Comparison of ENCODE assay signal across 24 cellular contexts in genomic region chr15:89075121-89075640, GRCh38. TPM values are rescaled to one million over a fixed set of nuclear protein-coding genes. Genes with fewer than 3 reads are reported as not detected.
DNase-seq lines count a peak whose midpoint lies in the region; ATAC-seq, FAIRE-seq and TF ChIP-seq lines count a peak whose summit lies in the region.
"Had no signal": no experiment of that assay in that cellular context is flagged by ENCODE, and none has a peak within 500 bp of the region (broad histone marks: within the 10 kb centered on the region; RNA-seq: fewer than 3 reads in every experiment).

No MANE protein-coding gene starts in this region.

- no peak overlapping the region for H3K4me2 ChIP-seq in mammary epithelial cell (ENCODE audit: insufficient read depth, low read depth, low read length)

- no peak overlapping the region for H3K4me3 Mint-ChIP-seq in MCF 10A (ENCODE audit: unreplicated experiment)
- H3K4me3 Mint-ChIP-seq in osteocyte (ENCODE audit: unreplicated experiment) = no peak overlapping the region
- no peak overlapping the region for H3K4me3 Mint-ChIP-seq in effector memory CD8-positive, alpha-beta T cell
- H3K4me3 Mint-ChIP-seq: CD8-positive, alpha-beta memory T cell had no signal

- intact Hi-C loops in mammary epithelial cell (cut with micrococcal nuclease) = no loop called here
- intact Hi-C loops in MCF 10A (cut with micrococcal nuclease) = no loop called here

- H3K4me3 ChIP-seq in mammary epithelial cell (replicated peaks in 1 of 3; ENCODE audit: insufficient read depth in 1 of 3, low read depth in 2 of 3, low read length in 3 of 3) = no peak overlapping the region
- no peak overlapping the region for H3K4me3 ChIP-seq in bronchial epithelial cell (ENCODE audit: low read depth, low read length)
- H3K4me3 ChIP-seq: BLaER1, SJSA1 had no signal

- no peak overlapping the region for H3K27ac ChIP-seq in mammary epithelial cell (ENCODE audit: insufficient read depth, low read depth, low read length)
- H3K27ac ChIP-seq: 22Rv1, BLaER1, SJSA1 had no signal

- 0% methylated on average over 1 of the region's 4 CpGs for WGBS in mammary epithelial cell (ENCODE audit: low coverage, missing lambda C conversion rate)

- H3K4me1 ChIP-seq in mammary epithelial cell (ENCODE audit: insufficient read depth, low read length) = peaks cover 14% of the 10 kb centered on the region
- H3K4me1 ChIP-seq: SJSA1 had no signal

- dilution Hi-C loops in mammary epithelial cell (cut with HindIII; ENCODE audit: low sequenced_read_pairs) = no loop called here

- H3K9me3 ChIP-seq in mammary epithelial cell (replicated peaks; ENCODE audit: insufficient read depth, low read length) = no peaks in the 10 kb centered on the region
- H3K9me3 ChIP-seq: BLaER1, SJSA1 had no signal

- H3K4me1 Mint-ChIP-seq in MCF 10A (ENCODE audit: insufficient read depth, unreplicated experiment) (peaks cover 8% of the 10 kb centered on the region), osteocyte (ENCODE audit: unreplicated experiment) (no peaks in the 10 kb centered on the region)
- no peaks in the 10 kb centered on the region for H3K4me1 Mint-ChIP-seq in effector memory CD8-positive, alpha-beta T cell (ENCODE audit: low read depth in 2 of 2)
- H3K4me1 Mint-ChIP-seq: CD8-positive, alpha-beta memory T cell had no signal

- no peaks in the 10 kb centered on the region for H3K79me2 ChIP-seq in mammary epithelial cell (ENCODE audit: insufficient read depth, low read length)

- H3K27me3 Mint-ChIP-seq in MCF 10A (ENCODE audit: insufficient read depth, unreplicated experiment) (no peaks in the 10 kb centered on the region), osteocyte (ENCODE audit: unreplicated experiment) (peaks cover 25% of the 10 kb centered on the region)
- peaks cover 0 to 29% of the 10 kb centered on the region in 2 donors for H3K27me3 Mint-ChIP-seq in effector memory CD8-positive, alpha-beta T cell

- ATAC-seq in effector memory CD8-positive, alpha-beta T cell (replicated peaks) = no peak
- ATAC-seq: Panc1, Right ventricle myocardium inferior had no signal

- POLR2A ChIA-PET in MCF 10A (lab: Yijun Ruan, JAX) = interaction anchor here (1.0 to 3.5 kb wide), 3 partner anchors 13 to 15 kb away, joined by 3 to 18 read pairs (median 3); partner anchors contain the start of gene ABHD2

- in situ Hi-C loops in mammary epithelial cell (cut with MboI; ENCODE audit: low sequenced_read_pairs in 2 of 2) (no loop called here), GM13976 (cut with MboI; ENCODE audit: low sequenced_read_pairs, unreplicated experiment) (no loop called here)

- peak; percentile 59 for DNase-seq in mammary epithelial cell
- no peak for DNase-seq in MCF 10A (ENCODE audit: unreplicated experiment)
- peak; percentile 83 for DNase-seq in bronchial epithelial cell (ENCODE audit: low read depth)
- peak; percentile 89 for DNase-seq in kidney tubule cell (ENCODE audit: low spot score)
- DNase-seq in osteocyte (ENCODE audit: extremely low spot score, unreplicated experiment) = no peak
- DNase-seq in effector memory CD8-positive, alpha-beta T cell = no peak
- no peak for DNase-seq in GM13976 (ENCODE audit: low spot score)
- DNase-seq in HuH-7.5 (ENCODE audit: low spot score) = no peak
- DNase-seq: ACHN; CD8-positive, alpha-beta memory T cell; MM.1S; NCI-H1048; NCI-H1417 treated with DMSO at 0.1 percent for 48 hours; NCI-H187 treated with DMSO at 0.1 percent for 48 hours; NCI-H2107 had no signal

- peak overlapping the region; percentile 45 for H2AFZ ChIP-seq in mammary epithelial cell (ENCODE audit: low read depth, low read length)

- H3K36me3 Mint-ChIP-seq in MCF 10A (ENCODE audit: insufficient read depth, unreplicated experiment) (no peaks in the 10 kb centered on the region), osteocyte (ENCODE audit: unreplicated experiment) (no peaks in the 10 kb centered on the region)
- H3K36me3 Mint-ChIP-seq in effector memory CD8-positive, alpha-beta T cell (ENCODE audit: insufficient read depth) = peaks cover 3% of the 10 kb centered on the region

- TF ChIP-seq CTCF in mammary epithelial cell (conservative IDR thresholded peaks at IDR 0.05 in 1 of 2, IDR thresholded peaks at IDR 0.05 in 1 of 2; ENCODE audit: extremely low read depth in 1 of 2, insufficient read depth in 1 of 2, low read depth in 1 of 2, low read length in 2 of 2) = no peak
- TF ChIP-seq CTCF in MCF 10A (IDR thresholded peaks at IDR 0.05; ENCODE audit: unreplicated experiment) = no peak
- no peak for TF ChIP-seq CTCF in bronchial epithelial cell (IDR thresholded peaks at IDR 0.05; ENCODE audit: insufficient read depth, low read length, severe bottlenecking)
- TF ChIP-seq CTCF in osteocyte (IDR thresholded peaks at IDR 0.05) = no peak
- TF ChIP-seq CTCF in GM13976 (IDR thresholded peaks at IDR 0.05; ENCODE audit: borderline replicate concordance, control extremely low read depth, extremely low read depth, insufficient read depth, missing control alignments) = no peak

- no peak for FAIRE-seq in bronchial epithelial cell (lab: Jason Lieb, UNC)
- FAIRE-seq: G401.6, GM12892, GM19239, H1 had no signal

- no peaks in the 10 kb centered on the region for H3K36me3 ChIP-seq in mammary epithelial cell (ENCODE audit: insufficient read depth, low read length)
- no peaks in the 10 kb centered on the region for H3K36me3 ChIP-seq in bronchial epithelial cell (ENCODE audit: control insufficient read depth, insufficient read depth, low read length)
- H3K36me3 ChIP-seq: BLaER1, SJSA1 had no signal

- H3K9me3 Mint-ChIP-seq in MCF 10A (ENCODE audit: unreplicated experiment) (no peaks in the 10 kb centered on the region), osteocyte (ENCODE audit: unreplicated experiment) (no peaks in the 10 kb centered on the region)
- no peaks in the 10 kb centered on the region for H3K9me3 Mint-ChIP-seq in effector memory CD8-positive, alpha-beta T cell
- H3K9me3 Mint-ChIP-seq: CD8-positive, alpha-beta memory T cell had no signal

- no peak overlapping the region for H3K9ac ChIP-seq in mammary epithelial cell (ENCODE audit: insufficient read depth, low read length)
- H3K9ac ChIP-seq: BLaER1 had no signal

- no TSS peak for BruUV-seq in mammary epithelial cell (replicated peaks; lab: Mats Ljungman, UMichigan)
- BruUV-seq in MCF 10A (replicated peaks; lab: Mats Ljungman, UMichigan) = no TSS peak

- CTCF ChIA-PET in mammary epithelial cell (lab: Charles Lee; ENCODE audit: low non-redundant PET) (no interaction called here), MCF 10A (lab: Yijun Ruan, JAX) (interaction anchor here (0.8 to 2.4 kb wide), 5 partner anchors 8 to 102 kb away, joined by 4 to 7 read pairs (median 5); no protein-coding TSS in a partner anchor)

- no peaks in the 10 kb centered on the region for H4K20me1 ChIP-seq in mammary epithelial cell (ENCODE audit: insufficient read depth, low read length)
- H4K20me1 ChIP-seq: BLaER1 had no signal

- H3K27ac Mint-ChIP-seq in MCF 10A (ENCODE audit: low read depth, unreplicated experiment) (no peak overlapping the region), osteocyte (ENCODE audit: unreplicated experiment) (no peak overlapping the region)
- no peak overlapping the region for H3K27ac Mint-ChIP-seq in effector memory CD8-positive, alpha-beta T cell
- H3K27ac Mint-ChIP-seq: CD8-positive, alpha-beta memory T cell had no signal

- H3K27me3 ChIP-seq in mammary epithelial cell (ENCODE audit: insufficient read depth, low read length) (no peaks in the 10 kb centered on the region), bronchial epithelial cell (ENCODE audit: control insufficient read depth, insufficient read depth, low read length) (no peaks in the 10 kb centered on the region)
- H3K27me3 ChIP-seq: BLaER1, SJSA1 had no signal

RNA-seq across cellular contexts. Expression of gene ABHD2, which starts 13.1 kb away (rescaled TPM):
- 10 to 100 TPM; 35.3 to 47.4 TPM for total RNA-seq in mammary epithelial cell
- 29.6 TPM for polyA plus RNA-seq in mammary epithelial cell
- polyA minus RNA-seq in mammary epithelial cell = 207 TPM
- 47.7 and 55.9 TPM in 2 replicates for total RNA-seq in MCF 10A (2022)
- 33.5 and 35.5 TPM in 2 replicates for total RNA-seq in bronchial epithelial cell
- total RNA-seq in osteocyte = 85.7 and 92.2 TPM in 2 replicates

Comparison
In these comparisons a context has a peak if more than half of its experiments do, and no peak if none do; other contexts are left out.
1. DNase-seq: peak in mammary epithelial cell (single experiment), bronchial epithelial cell (single experiment) and kidney tubule cell (single experiment); none in MCF 10A (single experiment), osteocyte (single experiment), effector memory CD8-positive, alpha-beta T cell (0 of 3), GM13976 (single experiment) and HuH-7.5 (single experiment).